ENCODE assay signal across 8 cellular contexts in genomic region chr1:180168786-180169640, GRCh38. TPM values are rescaled to one million over a fixed set of nuclear protein-coding genes. Genes with fewer than 3 reads are reported as not detected.
DNase-seq lines count a peak whose midpoint lies in the region; ATAC-seq and TF ChIP-seq lines count a peak whose summit lies in the region.

No MANE protein-coding gene starts in this region.

- ATAC-seq in activated CD8-positive, alpha-beta T cell treated with anti-CD3 and anti-CD28 coated beads, Interleukin-2, amount 10 ng/mL, durations not matched to agents 7 days and 5 days, result peak; percentile 87
- peak in 6 of 8 donors; percentile 49 to 64 (median 60) for ATAC-seq in heart right ventricle

- peaks cover 10 to 59% (median 51%) of the 10 kb centered on the region in 9 donors for H3K4me1 ChIP-seq in heart right ventricle

- peak overlapping the region in 3 of 10 donors; percentile 77 to 84 (median 77) for H3K27ac ChIP-seq in heart right ventricle

- no peaks in the 10 kb centered on the region; the same call in 1 of the 2 replicates for H3K36me3 ChIP-seq in H7 (replicated peaks; ENCODE audit: control insufficient read depth, insufficient read depth, low read length)
- H3K36me3 ChIP-seq in heart right ventricle, result peaks cover 0 to 24% (median 0%) of the 10 kb centered on the region in 9 donors

- POLR2A ChIA-PET in activated CD8-positive, alpha-beta T cell treated with anti-CD3 and anti-CD28 coated beads, Interleukin-2, amount 10 ng/mL, durations not matched to agents 7 days and 5 days (lab: Charles Lee), result interaction anchor here (1.2 kb wide), 1 partner anchor 352 kb away, joined by 3 read pairs; no protein-coding TSS in a partner anchor

- no peaks in the 10 kb centered on the region for H3K27me3 ChIP-seq in H7 (ENCODE audit: control insufficient read depth, insufficient read depth, low read length)
- H3K27me3 ChIP-seq in heart right ventricle, result no peaks in the 10 kb centered on the region

- no peaks in the 10 kb centered on the region for H3K9me3 Mint-ChIP-seq in activated CD8-positive, alpha-beta T cell treated with anti-CD3 and anti-CD28 coated beads, Interleukin-2, amount 10 ng/mL, durations not matched to agents 7 days and 5 days (ENCODE audit: insufficient read depth)

- intact Hi-C loops in heart right ventricle (cut with DNase I), result loop anchor here in 2 of 10 donors (5.0 kb wide), 2 partner anchors 52 to 57 kb away; no protein-coding TSS in a partner anchor

- no peak overlapping the region for H3K27ac Mint-ChIP-seq in activated CD8-positive, alpha-beta T cell treated with anti-CD3 and anti-CD28 coated beads, Interleukin-2, amount 10 ng/mL, durations not matched to agents 7 days and 5 days

- H3K27me3 Mint-ChIP-seq in activated CD8-positive, alpha-beta T cell treated with anti-CD3 and anti-CD28 coated beads, Interleukin-2, amount 10 ng/mL, durations not matched to agents 7 days and 5 days (ENCODE audit: low read depth), result no peaks in the 10 kb centered on the region

- H3K4me3 ChIP-seq in H7 (ENCODE audit: insufficient read depth, low read depth, low read length) (no peak overlapping the region), heart right ventricle (no peak overlapping the region)

- H3K4me3 Mint-ChIP-seq in activated CD8-positive, alpha-beta T cell treated with anti-CD3 and anti-CD28 coated beads, Interleukin-2, amount 10 ng/mL, durations not matched to agents 7 days and 5 days, result no peak overlapping the region

- CTCF ChIA-PET in activated CD8-positive, alpha-beta T cell treated with anti-CD3 and anti-CD28 coated beads, Interleukin-2, amount 10 ng/mL, durations not matched to agents 7 days and 5 days (lab: Charles Lee), result interaction anchor here (0.6 to 9.6 kb wide), 19 partner anchors 10 to 468 kb away, joined by 3 to 67 read pairs (median 3); partner anchors contain the start of gene QSOX1

- H3K4me1 Mint-ChIP-seq in activated CD8-positive, alpha-beta T cell treated with anti-CD3 and anti-CD28 coated beads, Interleukin-2, amount 10 ng/mL, durations not matched to agents 7 days and 5 days (ENCODE audit: low read depth), result peaks cover 3% of the 10 kb centered on the region

- DNase-seq in NCI-H526 (lab: John Stamatoyannopoulos, UW) (peak; percentile 34 to 85), NCI-H526 treated with DMSO at 0.1 percent for 48 hours (lab: John Stamatoyannopoulos, UW) (no peak), H7 (peak; percentile 92), NCI-H2029 treated with DMSO at 0.1 percent for 48 hours (lab: John Stamatoyannopoulos, UW) (peak; percentile 69), heart right ventricle (no peak), GDM1 (lab: John Stamatoyannopoulos, UW) (no peak)
- peak; percentile 54 for DNase-seq in activated CD8-positive, alpha-beta T cell treated with anti-CD3 and anti-CD28 coated beads, Interleukin-2, amount 10 ng/mL, durations not matched to agents 7 days and 5 days
- peak; percentile 35 for DNase-seq in stimulated activated CD4-positive, alpha-beta T cell treated with anti-CD3 and anti-CD28 coated beads, Interleukin-1b, Interleukin-23, amount 100 ng/mL, for 48 hours

- no peaks in the 10 kb centered on the region for H3K9me3 ChIP-seq in heart right ventricle

- 78% methylated on average over 12 of the region's 12 CpGs for WGBS in heart right ventricle, 2 donors

- H3K36me3 Mint-ChIP-seq in activated CD8-positive, alpha-beta T cell treated with anti-CD3 and anti-CD28 coated beads, Interleukin-2, amount 10 ng/mL, durations not matched to agents 7 days and 5 days (ENCODE audit: low read depth), result no peaks in the 10 kb centered on the region

- TF ChIP-seq CTCF in heart right ventricle (IDR thresholded peaks at IDR 0.05), result peak in 8 of 9 donors; percentile 25 to 64 (median 50)

RNA-seq across cellular contexts. Expression of gene QSOX1, which starts 14.3 kb away (rescaled TPM):
- 133 and 136 TPM in 2 replicates for total RNA-seq in H7 (2014; rRNA removed; shearing (Covaris generic))
- 10 to 100 TPM; 23.9 to 25.2 TPM for total RNA-seq in activated CD8-positive, alpha-beta T cell treated with anti-CD3 and anti-CD28 coated beads, Interleukin-2, amount 10 ng/mL, durations not matched to agents 7 days and 5 days
- total RNA-seq in heart right ventricle, result 100 to 1,000 TPM in 4 of 10 donors, 10 to 100 TPM in 6; 43.5 to 198 (median 84.6) TPM
- 100 to 1,000 TPM in 1 of 2 donors, 10 to 100 TPM in 1; 67.7 to 129 TPM for polyA plus RNA-seq in heart right ventricle

Comparison
In these comparisons a context has a peak if more than half of its experiments do, and no peak if none do; other contexts are left out.
1. DNase-seq: peak in NCI-H526 (2 of 2), H7 (single experiment), NCI-H2029 treated with DMSO at 0.1 percent for 48 hours (single experiment), activated CD8-positive, alpha-beta T cell treated with anti-CD3 and anti-CD28 coated beads, Interleukin-2, amount 10 ng/mL, durations not matched to agents 7 days and 5 days (single experiment) and stimulated activated CD4-positive, alpha-beta T cell treated with anti-CD3 and anti-CD28 coated beads, Interleukin-1b, Interleukin-23, amount 100 ng/mL, for 48 hours (single experiment); none in NCI-H526 treated with DMSO at 0.1 percent for 48 hours (single experiment), heart right ventricle (0 of 2) and GDM1 (single experiment).